24 cellular contexts compared by ENCODE assay signal in genomic region chr10:13859979-13860619, GRCh38.
DNase-seq lines count a peak whose midpoint lies in the region; ATAC-seq and TF ChIP-seq lines count a peak whose summit lies in the region.
"Had no signal": no experiment of that assay in that cellular context is flagged by ENCODE, and none has a peak within 500 bp of the region (broad histone marks: within the 10 kb centered on the region; RNA-seq: fewer than 3 reads in every experiment).

No MANE protein-coding gene starts in this region.

- no peak overlapping the region for H3K14ac ChIP-seq in mesenchymal stem cell (ENCODE audit: low read length in 2 of 2)

- H4K8ac ChIP-seq in mesenchymal stem cell (ENCODE audit: low read length), result no peak overlapping the region

- peaks cover 3% of the 10 kb centered on the region for H3K4me1 ChIP-seq in mesenchymal stem cell (ENCODE audit: control insufficient read depth, insufficient read depth, low read depth, low read length)

- H3K18ac ChIP-seq in mesenchymal stem cell (ENCODE audit: low read depth in 1 of 2, low read length in 2 of 2), result no peak overlapping the region

- no peak overlapping the region for H2BK120ac ChIP-seq in mesenchymal stem cell (ENCODE audit: low read depth, low read length)

- DNase-seq in AG10803 (ENCODE audit: low read depth), result peak; percentile 71
- peak; percentile 19 for DNase-seq in HCEC 1CT
- peak; percentile 28 to 82 for DNase-seq in dermis microvascular lymphatic vessel endothelial cell (ENCODE audit: low read depth in 2 of 2)
- DNase-seq in mesenchymal stem cell, result peak; percentile 40
- no peak for DNase-seq in NCI-H2029 treated with DMSO at 0.1 percent for 48 hours (lab: John Stamatoyannopoulos, UW)
- no peak for DNase-seq in HEK293T (ENCODE audit: extremely low spot score)
- DNase-seq: activated B cell treated with CpG ODN at 0.5 μM for 24 hours; activated CD4-positive, alpha-beta T cell treated with anti-CD3 and anti-CD28 coated beads, Interleukin-2, amount 50 U/mL, for 4 hours; aorta; effector CD4-positive, alpha-beta T cell; IMR-90; kidney; NCI-H1092; NCI-H1930; NCI-H446; NCI-H82; small intestine; SW 1271; T1000 had no signal

- peaks cover 10% of the 10 kb centered on the region for H3K79me1 ChIP-seq in mesenchymal stem cell (replicated peaks; ENCODE audit: low read length, poor library complexity, severe bottlenecking)

- no peak overlapping the region for H3K23ac ChIP-seq in mesenchymal stem cell (ENCODE audit: low read length in 2 of 2)

- POLR2A ChIA-PET in HEK293T (lab: Yijun Ruan, JAX), result no interaction called here

- H3K27ac ChIP-seq in mesenchymal stem cell (ENCODE audit: low read length, poor library complexity, severe bottlenecking), result no peak overlapping the region
- H3K27ac ChIP-seq: BLaER1 treated with 17β-estradiol and CSF1 and Interleukin-3, amounts not matched to agents 10 nM and 100 nM had no signal

- H3K4me3 ChIP-seq in AG10803 (ENCODE audit: low read length), result no peak overlapping the region
- no peak overlapping the region for H3K4me3 ChIP-seq in mesenchymal stem cell (ENCODE audit: insufficient read depth in 1 of 2, low read depth in 1 of 2, low read length in 2 of 2)
- H3K4me3 ChIP-seq: BLaER1 treated with 17β-estradiol and CSF1 and Interleukin-3, amounts not matched to agents 10 nM and 100 nM; lung had no signal

- ATAC-seq in HG03139 (IDR thresholded peaks at IDR 0.05; ENCODE audit: unreplicated experiment), result no peak
- no peak for ATAC-seq in GM18520 (IDR thresholded peaks at IDR 0.05; ENCODE audit: unreplicated experiment)
- ATAC-seq: activated T-helper 17 cell treated with anti-CD3 and anti-CD28 coated beads, Interleukin-2, amount 50 U/mL, for 72 hours had no signal

- peak overlapping the region in 1 of 2 experiments; percentile 5 for H2BK12ac ChIP-seq in mesenchymal stem cell (ENCODE audit: low read length in 2 of 2)

- TF ChIP-seq CTCF in AG10803 (conservative IDR thresholded peaks at IDR 0.05; ENCODE audit: low read length), result no peak

- H3K36me3 ChIP-seq in mesenchymal stem cell (ENCODE audit: control insufficient read depth in 1 of 2, insufficient read depth in 2 of 2, low read depth in 1 of 2, low read length in 2 of 2), result peaks cover 0 to 7% of the 10 kb centered on the region in 2 experiments
- H3K36me3 ChIP-seq: BLaER1 treated with 17β-estradiol and CSF1 and Interleukin-3, amounts not matched to agents 10 nM and 100 nM had no signal

- H3K4me2 ChIP-seq in mesenchymal stem cell (ENCODE audit: low read length, poor library complexity, severe bottlenecking), result no peak overlapping the region
- H3K4me2 ChIP-seq: BLaER1 treated with 17β-estradiol and CSF1 and Interleukin-3, amounts not matched to agents 10 nM and 100 nM had no signal

- no peak overlapping the region for H3K9ac ChIP-seq in mesenchymal stem cell (ENCODE audit: low read length)
- H3K9ac ChIP-seq: BLaER1 treated with 17β-estradiol and CSF1 and Interleukin-3, amounts not matched to agents 10 nM and 100 nM had no signal

- H4K91ac ChIP-seq in mesenchymal stem cell (ENCODE audit: low read length), result no peak overlapping the region

- H2AK5ac ChIP-seq in mesenchymal stem cell (ENCODE audit: low read length, severe bottlenecking), result peak overlapping the region; percentile 89

- no peak overlapping the region for H2BK5ac ChIP-seq in mesenchymal stem cell (ENCODE audit: low read depth, low read length, poor library complexity, severe bottlenecking)

- WGBS in mesenchymal stem cell, result 69% methylated on average over 6 of the region's 7 CpGs

- no peaks in the 10 kb centered on the region for H3K27me3 ChIP-seq in mesenchymal stem cell (ENCODE audit: control insufficient read depth in 1 of 2, insufficient read depth in 1 of 2, low read length in 2 of 2)
- H3K27me3 ChIP-seq: BLaER1 treated with 17β-estradiol and CSF1 and Interleukin-3, amounts not matched to agents 10 nM and 100 nM had no signal

- CTCF ChIA-PET in HEK293T (lab: Yijun Ruan, JAX), result no interaction called here

- H2AFZ ChIP-seq in mesenchymal stem cell (ENCODE audit: low read depth, low read length), result no peak overlapping the region

- H3K9me3 ChIP-seq in mesenchymal stem cell (ENCODE audit: control insufficient read depth, low read length), result no peaks in the 10 kb centered on the region
- H3K9me3 ChIP-seq: BLaER1 treated with 17β-estradiol and CSF1 and Interleukin-3, amounts not matched to agents 10 nM and 100 nM had no signal

- H2BK15ac ChIP-seq in mesenchymal stem cell (ENCODE audit: low read depth, poor library complexity, severe bottlenecking), result no peak overlapping the region

- H3K4ac ChIP-seq in mesenchymal stem cell (ENCODE audit: low read depth in 1 of 2, low read length in 2 of 2), result no peak overlapping the region

TF ChIP-seq in HEK293T, 16 proteins besides CTCF, POLR2A, EP300 and RAD21:
- TF ChIP-seq HDGF (IDR thresholded peaks at IDR 0.05; ENCODE audit: borderline replicate concordance), result no peak
- TF ChIP-seq PKNOX1 (IDR thresholded peaks at IDR 0.05), result no peak
- TF ChIP-seq ELF4 (IDR thresholded peaks at IDR 0.05), result no peak
- TF ChIP-seq SUZ12 (IDR thresholded peaks at IDR 0.05), result no peak
- TF ChIP-seq ARNT (IDR thresholded peaks at IDR 0.05), result no peak
- no peak for TF ChIP-seq FOXK2 (IDR thresholded peaks at IDR 0.05)
- no peak for TF ChIP-seq FOXM1 (IDR thresholded peaks at IDR 0.05; ENCODE audit: borderline replicate concordance)
- no peak for TF ChIP-seq TARDBP (IDR thresholded peaks at IDR 0.05)
- no peak for TF ChIP-seq CTBP1 (IDR thresholded peaks at IDR 0.05; ENCODE audit: borderline replicate concordance)
- no peak for TF ChIP-seq ZNF384 (IDR thresholded peaks at IDR 0.05)
- no peak for TF ChIP-seq SP1 (IDR thresholded peaks at IDR 0.05)
- TF ChIP-seq L3MBTL2 (conservative IDR thresholded peaks at IDR 0.05), result no peak
- no peak for TF ChIP-seq BHLHE40 (IDR thresholded peaks at IDR 0.05; ENCODE audit: borderline replicate concordance)
- TF ChIP-seq NFRKB (IDR thresholded peaks at IDR 0.05), result no peak

Comparison
In these comparisons a context has a peak if more than half of its experiments do, and no peak if none do; other contexts are left out.
1. DNase-seq: peak in AG10803 (single experiment), HCEC 1CT (single experiment), dermis microvascular lymphatic vessel endothelial cell (2 of 2) and mesenchymal stem cell (single experiment); none in NCI-H2029 treated with DMSO at 0.1 percent for 48 hours (single experiment) and HEK293T (single experiment).